ENCODE assay signal across 8 cellular contexts in genomic region chr3:117526485-117527079, GRCh38.
A peak's percentile ranks its signal among the peaks of the same experiment; 100 is the strongest.
DNase-seq lines count a peak whose midpoint lies in the region; ATAC-seq and TF ChIP-seq lines count a peak whose summit lies in the region.

No MANE protein-coding gene starts in this region.

- no peak overlapping the region for H3K27ac ChIP-seq in liver (ENCODE audit: low read depth in 1 of 2, low read length in 2 of 2)

- DNase-seq in SKM-1 treated with dmso at 0.1 percent for 144 hours (lab: John Stamatoyannopoulos, UW; ENCODE audit: unreplicated experiment): peak; percentile 31
- no peak for DNase-seq in SKM-1 (lab: John Stamatoyannopoulos, UW; ENCODE audit: unreplicated experiment)
- DNase-seq in KG1 (lab: John Stamatoyannopoulos, UW): peak; percentile 16
- peak; percentile 51 for DNase-seq in astrocyte of the hippocampus (ENCODE audit: low read depth, low spot score)
- DNase-seq in activated naive CD8-positive, alpha-beta T cell treated with anti-CD3 and anti-CD28 coated beads for 36 hours: no peak
- DNase-seq in stimulated activated CD4-positive, alpha-beta T cell treated with anti-CD3 and anti-CD28 coated beads, Interleukin-4, amount 100 ng/mL, for 4 hours: no peak

- H3K9me3 Mint-ChIP-seq in activated naive CD8-positive, alpha-beta T cell treated with anti-CD3 and anti-CD28 coated beads for 36 hours: peaks cover 3% of the 10 kb centered on the region

- H3K27ac Mint-ChIP-seq in activated naive CD8-positive, alpha-beta T cell treated with anti-CD3 and anti-CD28 coated beads for 36 hours: no peak overlapping the region

- no peaks in the 10 kb centered on the region for H3K4me1 ChIP-seq in liver (ENCODE audit: control insufficient read depth in 4 of 4, insufficient read depth in 4 of 4, low read length in 3 of 4)

- no peaks in the 10 kb centered on the region for H3K36me3 ChIP-seq in liver (ENCODE audit: control insufficient read depth in 4 of 4, insufficient read depth in 3 of 4, low read depth in 1 of 4, low read length in 3 of 4)

- no peaks in the 10 kb centered on the region for H3K27me3 ChIP-seq in liver (ENCODE audit: control insufficient read depth in 4 of 4, insufficient read depth in 4 of 4, low read length in 3 of 4)

- ATAC-seq in HG03025 (IDR thresholded peaks at IDR 0.05; ENCODE audit: low FRiP score, unreplicated experiment): no peak

- peak; percentile 78 to 80 for TF ChIP-seq RAD21 in liver (IDR thresholded peaks at IDR 0.05)

- peak; percentile 63 for TF ChIP-seq CTCF in liver (IDR thresholded peaks at IDR 0.05; ENCODE audit: low read depth, low read length, missing input control)

- no peak overlapping the region for H3K4me3 ChIP-seq in liver (ENCODE audit: low read depth in 1 of 3, low read length in 3 of 3)

- no peak overlapping the region for H3K4me3 Mint-ChIP-seq in activated naive CD8-positive, alpha-beta T cell treated with anti-CD3 and anti-CD28 coated beads for 36 hours

- H3K27me3 Mint-ChIP-seq in activated naive CD8-positive, alpha-beta T cell treated with anti-CD3 and anti-CD28 coated beads for 36 hours: no peaks in the 10 kb centered on the region

- H3K4me1 Mint-ChIP-seq in activated naive CD8-positive, alpha-beta T cell treated with anti-CD3 and anti-CD28 coated beads for 36 hours: no peaks in the 10 kb centered on the region

- no peaks in the 10 kb centered on the region for H3K9me3 ChIP-seq in liver (ENCODE audit: control insufficient read depth in 4 of 4, low read length in 3 of 4)

- 49% methylated on average over 3 of the region's 3 CpGs for WGBS in liver

- H3K9ac ChIP-seq in liver (ENCODE audit: low read depth in 1 of 2, low read length in 2 of 2): no peak overlapping the region

- H3K36me3 Mint-ChIP-seq in activated naive CD8-positive, alpha-beta T cell treated with anti-CD3 and anti-CD28 coated beads for 36 hours: no peaks in the 10 kb centered on the region

TF ChIP-seq in liver, 16 proteins besides CTCF, POLR2A, EP300 and RAD21:
- no peak for TF ChIP-seq EGR1 (IDR thresholded peaks at IDR 0.05; ENCODE audit: low read depth in 2 of 2)
- TF ChIP-seq HNF4G (IDR thresholded peaks at IDR 0.05): no peak
- TF ChIP-seq MAX (IDR thresholded peaks at IDR 0.05): no peak
- no peak for TF ChIP-seq TAF1 (conservative IDR thresholded peaks at IDR 0.05)
- no peak for TF ChIP-seq REST (IDR thresholded peaks at IDR 0.05)
- TF ChIP-seq FOXA1 (IDR thresholded peaks at IDR 0.05): no peak
- TF ChIP-seq GABPA (IDR thresholded peaks at IDR 0.05 in 1 of 2, conservative IDR thresholded peaks at IDR 0.05 in 1 of 2): no peak
- TF ChIP-seq SP1 (IDR thresholded peaks at IDR 0.05): no peak
- TF ChIP-seq JUND (IDR thresholded peaks at IDR 0.05): no peak
- TF ChIP-seq FOXA2 (IDR thresholded peaks at IDR 0.05): no peak
TF ChIP-seq in liver: peak in this region for 0.

Comparison
In these comparisons a context has a peak if more than half of its experiments do, and no peak if none do; other contexts are left out.
1. DNase-seq: peak in SKM-1 treated with dmso at 0.1 percent for 144 hours (single experiment), KG1 (single experiment) and astrocyte of the hippocampus (single experiment); none in SKM-1 (single experiment), activated naive CD8-positive, alpha-beta T cell treated with anti-CD3 and anti-CD28 coated beads for 36 hours (single experiment) and stimulated activated CD4-positive, alpha-beta T cell treated with anti-CD3 and anti-CD28 coated beads, Interleukin-4, amount 100 ng/mL, for 4 hours (0 of 2).